18 cellular contexts compared by ENCODE assay signal in the genomic region with DNA sequence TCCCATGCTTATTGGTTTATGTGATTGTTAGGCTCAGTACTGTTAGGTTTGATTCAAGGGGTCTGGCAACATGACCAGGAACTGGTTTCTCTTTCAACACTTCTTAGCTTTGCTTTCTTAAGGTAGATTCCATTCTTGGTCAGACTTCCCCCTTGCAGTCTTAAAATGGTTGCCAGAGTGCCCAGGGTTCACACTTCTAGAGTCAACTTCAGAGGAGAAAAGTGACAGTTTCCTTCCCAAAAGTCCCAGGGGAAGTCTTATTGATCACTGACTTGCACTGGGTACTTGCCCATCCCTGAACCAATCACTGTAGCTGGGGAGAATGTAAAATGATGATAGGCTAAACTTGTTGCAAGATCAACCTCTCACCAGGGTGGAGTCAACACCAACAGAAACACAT. TPM values are rescaled to one million over a fixed set of nuclear protein-coding genes. Genes with fewer than 3 reads are reported as not detected.
A peak's percentile ranks its signal among the peaks of the same experiment; 100 is the strongest.
DNase-seq lines count a peak whose midpoint lies in the region; ATAC-seq and TF ChIP-seq lines count a peak whose summit lies in the region.
"Had no signal": no experiment of that assay in that cellular context is flagged by ENCODE, and none has a peak within 500 bp of the region (broad histone marks: within the 10 kb centered on the region; RNA-seq: fewer than 3 reads in every experiment).

No MANE protein-coding gene starts in this region.

- H3K4me3 Mint-ChIP-seq in endodermal cell, result no peak overlapping the region

- H3K4me3 ChIP-seq in GM12865 (ENCODE audit: low read depth, low read length) (no peak overlapping the region), endodermal cell (ENCODE audit: low read length) (no peak overlapping the region), dorsolateral prefrontal cortex (no peak overlapping the region)
- H3K4me3 ChIP-seq: ascending aorta, HAP-1 had no signal

- TF ChIP-seq CTCF in GM12865 (IDR thresholded peaks at IDR 0.05; ENCODE audit: insufficient read depth, low read depth, low read length, missing control alignments), result no peak
- TF ChIP-seq CTCF in endodermal cell (conservative IDR thresholded peaks at IDR 0.05), result no peak
- TF ChIP-seq CTCF in dorsolateral prefrontal cortex (IDR thresholded peaks at IDR 0.05 in 54 of 56, conservative IDR thresholded peaks at IDR 0.05 in 2 of 56; ENCODE audit: low read depth in 1 of 56, partially characterized antibody in 56 of 56), result no peak

- H3K4me1 ChIP-seq in endodermal cell (ENCODE audit: control insufficient read depth, insufficient read depth, low read length), result peaks cover 4% of the 10 kb centered on the region
- H3K4me1 ChIP-seq: ascending aorta, HAP-1 had no signal

- H3K27ac ChIP-seq in endodermal cell (ENCODE audit: low read depth, low read length) (no peak overlapping the region), dorsolateral prefrontal cortex (peak overlapping the region in 1 of 59 donors; percentile 1)
- H3K27ac ChIP-seq: ascending aorta, neutrophil, VCaP had no signal

- no peak overlapping the region for H3K9ac ChIP-seq in endodermal cell (ENCODE audit: extremely low read depth, low read length, poor library complexity, severe bottlenecking)

- peaks cover 7% of the 10 kb centered on the region for H3K4me1 Mint-ChIP-seq in endodermal cell

- ATAC-seq in GM18867 (IDR thresholded peaks at IDR 0.05; ENCODE audit: unreplicated experiment), result peak; percentile 48
- peak; percentile 50 for ATAC-seq in GM21723 (IDR thresholded peaks at IDR 0.05; ENCODE audit: unreplicated experiment)
- peak; percentile 67 for ATAC-seq in HG03378 (IDR thresholded peaks at IDR 0.05; ENCODE audit: unreplicated experiment)

- H3K36me3 ChIP-seq in endodermal cell (ENCODE audit: control insufficient read depth, insufficient read depth, low read length), result no peaks in the 10 kb centered on the region
- H3K36me3 ChIP-seq: HAP-1 had no signal

- intact Hi-C loops in dorsolateral prefrontal cortex (cut with DNase I), result no loop called here

- peaks cover 6% of the 10 kb centered on the region for H3K9me3 ChIP-seq in endodermal cell (ENCODE audit: control insufficient read depth, low read length)
- H3K9me3 ChIP-seq: ascending aorta, HAP-1, neutrophil had no signal

- H3K36me3 Mint-ChIP-seq in endodermal cell (ENCODE audit: low read depth), result no peaks in the 10 kb centered on the region

- no peaks in the 10 kb centered on the region for H3K9me3 Mint-ChIP-seq in endodermal cell

- H3K27me3 Mint-ChIP-seq in endodermal cell (ENCODE audit: insufficient read depth), result peaks cover 25% of the 10 kb centered on the region

- DNase-seq in GM12865 (ENCODE audit: low read depth), result peak; percentile 74
- no peak for DNase-seq in GDM1 (lab: John Stamatoyannopoulos, UW)
- DNase-seq in NCI-H1092 (lab: John Stamatoyannopoulos, UW), result no peak
- no peak for DNase-seq in endodermal cell
- no peak for DNase-seq in dorsolateral prefrontal cortex
- DNase-seq: activated gamma-delta T cell; hippocampal formation; kidney glomerular epithelial cell; NCI-H1436 treated with DMSO at 0.1 percent for 48 hours; NCI-H345; stimulated activated CD4-positive, alpha-beta T cell treated with anti-CD3 and anti-CD28 coated beads, Interleukin-15, amount 100 ng/mL, for 24 hours had no signal

- no peak overlapping the region for H3K27ac Mint-ChIP-seq in endodermal cell

- H3K27me3 ChIP-seq in endodermal cell (ENCODE audit: control insufficient read depth, insufficient read depth, low read length, poor library complexity, severe bottlenecking), result peaks cover 5% of the 10 kb centered on the region
- no peaks in the 10 kb centered on the region for H3K27me3 ChIP-seq in dorsolateral prefrontal cortex
- H3K27me3 ChIP-seq: ascending aorta, neutrophil had no signal

RNA-seq across cellular contexts. Expression of gene MGLL, which starts 14.1 kb away (rescaled TPM):
- total RNA-seq in endodermal cell (under 1 TPM in 1 of 2 donors, not detected in 1; 0.22 TPM), dorsolateral prefrontal cortex (100 to 1,000 TPM in 117 of 120 experiments, 10 to 100 TPM in 3; 73.9 to 334 (median 144) TPM)
- 0.75 TPM for polyA plus RNA-seq in endodermal cell (2013, experiment 1 of 2)
- polyA plus RNA-seq in endodermal cell (2013, experiment 2 of 2), result 0.62 TPM

Comparison
In these comparisons a context has a peak if more than half of its experiments do, and no peak if none do; other contexts are left out.
1. RNA of gene MGLL, which starts 14.1 kb away (total RNA-seq): 73.9 to 334 TPM in dorsolateral prefrontal cortex; 0.22 TPM in endodermal cell; every median in the first group is over 10 times any median in the second.
2. Peak in every context shown above with its lines, with median percentiles within 50 percentile points of each other: ATAC-seq.